16 cellular contexts compared by ENCODE assay signal in genomic region chr13:25335856-25336255, GRCh38.
"Had no signal": no experiment of that assay in that cellular context is flagged by ENCODE, and none has a peak within 500 bp of the region (broad histone marks: within the 10 kb centered on the region; RNA-seq: fewer than 3 reads in every experiment).

No MANE protein-coding gene starts in this region.

- H3K27ac ChIP-seq: brain microvascular endothelial cell, left ventricle myocardium inferior, sigmoid colon, spleen, upper lobe of left lung had no signal

- H3K4me1 ChIP-seq: left ventricle myocardium inferior, sigmoid colon, spleen, upper lobe of left lung had no signal

- H3K4me3 ChIP-seq: left ventricle myocardium inferior, sigmoid colon, spleen, upper lobe of left lung had no signal

- H3K9me3 ChIP-seq: left ventricle myocardium inferior, sigmoid colon, spleen, upper lobe of left lung had no signal

- DNase-seq: activated CD4-positive, alpha-beta memory T cell treated with anti-CD3 and anti-CD28 coated beads for 36 hours; activated CD4-positive, alpha-beta T cell treated with anti-CD3 and anti-CD28 coated beads for 48 hours; activated naive CD4-positive, alpha-beta T cell treated with Interleukin-2 at 50 U/mL for 16 hours; activated T-cell treated with anti-CD3 and anti-CD28 coated beads, Interleukin-2, amount 50 U/mL, for 48 hours; brain microvascular endothelial cell; central memory CD4-positive, alpha-beta T cell; effector memory CD4-positive, alpha-beta T cell; foreskin fibroblast; left ventricle myocardium inferior; midbrain; retina; sigmoid colon; spleen; stimulated activated CD4-positive, alpha-beta T cell treated with anti-CD3 and anti-CD28 coated beads, Interleukin-4, amount 100 ng/mL, for 1 hour; stimulated activated naive CD4-positive, alpha-beta T cell; upper lobe of left lung had no signal

- H3K27me3 ChIP-seq: brain microvascular endothelial cell, sigmoid colon, spleen, upper lobe of left lung had no signal
